ENCODE assay signal across 1 cellular context in the genomic region with DNA sequence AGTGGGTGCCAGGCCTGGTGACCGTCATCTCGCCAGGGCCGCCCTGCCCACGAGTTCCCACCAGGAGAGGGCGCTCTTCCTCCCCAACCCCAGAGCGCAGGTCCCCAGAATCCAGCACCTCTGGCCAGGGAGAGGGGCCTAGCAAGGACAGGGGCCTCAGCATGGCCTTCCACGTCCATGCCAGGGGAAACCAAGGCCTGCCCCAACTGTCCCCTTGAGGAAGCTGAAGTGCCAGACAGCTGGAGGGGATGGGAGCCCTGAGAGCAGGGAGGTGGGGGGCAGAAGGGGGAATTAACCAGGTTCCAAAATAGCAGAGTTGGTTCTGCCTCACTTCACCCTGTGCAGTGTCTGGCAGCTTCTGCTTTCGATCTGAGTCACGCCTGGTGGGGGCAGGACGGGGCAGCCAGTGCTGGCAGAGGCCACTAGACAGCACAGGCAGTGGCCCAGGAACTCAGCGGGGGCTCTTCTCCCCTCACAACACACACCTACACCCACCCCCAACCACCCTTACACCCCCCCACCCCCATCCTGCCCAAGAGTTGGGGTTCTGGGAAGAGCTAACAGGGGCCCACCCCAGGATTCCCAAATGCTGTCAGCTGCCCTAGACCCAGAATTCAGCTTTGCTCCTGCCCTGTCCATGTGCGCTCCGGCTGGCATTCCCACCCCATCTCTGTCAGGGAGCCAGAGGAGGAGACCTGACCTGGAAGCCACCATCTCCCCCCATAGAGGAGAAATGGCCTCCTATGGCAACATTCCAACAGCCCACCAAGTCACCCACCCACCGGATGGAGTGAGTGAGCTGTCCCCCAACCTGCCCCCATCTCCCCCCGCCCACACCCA.
TF ChIP-seq lines count a peak whose summit lies in the region.

No MANE protein-coding gene starts in this region.

TF ChIP-seq in HepG2, 621 proteins besides CTCF, POLR2A, EP300 and RAD21 (continued from another document and continues in another):
- TF ChIP-seq ZNF264 (CRISPR knock-in tag; IDR thresholded peaks at IDR 0.05) (no peak), ZBTB44 (CRISPR knock-in tag; IDR thresholded peaks at IDR 0.05) (no peak), ARNT (IDR thresholded peaks at IDR 0.05) (no peak), SP2 (CRISPR knock-in tag; IDR thresholded peaks at IDR 0.05) (no peak), KDM3A (CRISPR knock-in tag; IDR thresholded peaks at IDR 0.05; ENCODE audit: low read depth) (0 out of 2 replicates have a peak, but pooled peaks have one; percentile 69), USF2 (IDR thresholded peaks at IDR 0.05; ENCODE audit: low read depth, low read length) (no peak), USF2 (CRISPR knock-in tag; IDR thresholded peaks at IDR 0.05; ENCODE audit: borderline replicate concordance) (no peak), EEA1 (CRISPR knock-in tag; IDR thresholded peaks at IDR 0.05; ENCODE audit: borderline replicate concordance) (no peak), ZNF329 (CRISPR knock-in tag; IDR thresholded peaks at IDR 0.05; ENCODE audit: low read depth) (no peak), XBP1 (CRISPR knock-in tag; IDR thresholded peaks at IDR 0.05) (no peak), MBD4 (IDR thresholded peaks at IDR 0.05; ENCODE audit: borderline replicate concordance, low read length) (no peak), CBFB (CRISPR knock-in tag; IDR thresholded peaks at IDR 0.05) (no peak), ZNF446 (CRISPR knock-in tag; IDR thresholded peaks at IDR 0.05) (no peak), SIN3A (IDR thresholded peaks at IDR 0.05; ENCODE audit: borderline replicate concordance, low read depth, low read length) (no peak), FOXO1 (CRISPR knock-in tag; IDR thresholded peaks at IDR 0.05) (peak; percentile 45; the same call in 1 of the 2 replicates), PHB2 (IDR thresholded peaks at IDR 0.05; ENCODE audit: partially characterized antibody) (no peak), TEAD3 (CRISPR knock-in tag; optimal IDR thresholded peaks at IDR 0.05; ENCODE audit: borderline replicate concordance) (peak; percentile 83), SMAD9 (CRISPR knock-in tag; IDR thresholded peaks at IDR 0.05) (no peak), ERF (CRISPR knock-in tag; IDR thresholded peaks at IDR 0.05) (peak; percentile 75; the same call in 1 of the 2 replicates), ZNF567 (CRISPR knock-in tag; IDR thresholded peaks at IDR 0.05; ENCODE audit: borderline replicate concordance) (peak; percentile 85; the same call in 1 of the 2 replicates), PRDM10 (CRISPR knock-in tag; IDR thresholded peaks at IDR 0.05; ENCODE audit: low read depth) (no peak), ZNF678 (CRISPR knock-in tag; IDR thresholded peaks at IDR 0.05) (no peak), ZBTB4 (CRISPR knock-in tag; IDR thresholded peaks at IDR 0.05; ENCODE audit: borderline replicate concordance) (peak; percentile 82; the same call in 1 of the 2 replicates), EHMT2 (IDR thresholded peaks at IDR 0.05; ENCODE audit: borderline replicate concordance, low read depth, low read length) (no peak), NFKBIZ (CRISPR knock-in tag; IDR thresholded peaks at IDR 0.05) (no peak), REL (CRISPR knock-in tag; conservative IDR thresholded peaks at IDR 0.05) (no peak)
- TF ChIP-seq, protein P1, sequence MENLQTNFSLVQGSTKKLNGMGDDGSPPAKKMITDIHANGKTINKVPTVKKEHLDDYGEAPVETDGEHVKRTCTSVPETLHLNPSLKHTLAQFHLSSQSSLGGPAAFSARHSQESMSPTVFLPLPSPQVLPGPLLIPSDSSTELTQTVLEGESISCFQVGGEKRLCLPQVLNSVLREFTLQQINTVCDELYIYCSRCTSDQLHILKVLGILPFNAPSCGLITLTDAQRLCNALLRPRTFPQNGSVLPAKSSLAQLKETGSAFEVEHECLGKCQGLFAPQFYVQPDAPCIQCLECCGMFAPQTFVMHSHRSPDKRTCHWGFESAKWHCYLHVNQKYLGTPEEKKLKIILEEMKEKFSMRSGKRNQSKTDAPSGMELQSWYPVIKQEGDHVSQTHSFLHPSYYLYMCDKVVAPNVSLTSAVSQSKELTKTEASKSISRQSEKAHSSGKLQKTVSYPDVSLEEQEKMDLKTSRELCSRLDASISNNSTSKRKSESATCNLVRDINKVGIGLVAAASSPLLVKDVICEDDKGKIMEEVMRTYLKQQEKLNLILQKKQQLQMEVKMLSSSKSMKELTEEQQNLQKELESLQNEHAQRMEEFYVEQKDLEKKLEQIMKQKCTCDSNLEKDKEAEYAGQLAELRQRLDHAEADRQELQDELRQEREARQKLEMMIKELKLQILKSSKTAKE (CRISPR knock-in tag; IDR thresholded peaks at IDR 0.05; ENCODE audit: borderline replicate concordance) = no peak
- TF ChIP-seq, protein P2, sequence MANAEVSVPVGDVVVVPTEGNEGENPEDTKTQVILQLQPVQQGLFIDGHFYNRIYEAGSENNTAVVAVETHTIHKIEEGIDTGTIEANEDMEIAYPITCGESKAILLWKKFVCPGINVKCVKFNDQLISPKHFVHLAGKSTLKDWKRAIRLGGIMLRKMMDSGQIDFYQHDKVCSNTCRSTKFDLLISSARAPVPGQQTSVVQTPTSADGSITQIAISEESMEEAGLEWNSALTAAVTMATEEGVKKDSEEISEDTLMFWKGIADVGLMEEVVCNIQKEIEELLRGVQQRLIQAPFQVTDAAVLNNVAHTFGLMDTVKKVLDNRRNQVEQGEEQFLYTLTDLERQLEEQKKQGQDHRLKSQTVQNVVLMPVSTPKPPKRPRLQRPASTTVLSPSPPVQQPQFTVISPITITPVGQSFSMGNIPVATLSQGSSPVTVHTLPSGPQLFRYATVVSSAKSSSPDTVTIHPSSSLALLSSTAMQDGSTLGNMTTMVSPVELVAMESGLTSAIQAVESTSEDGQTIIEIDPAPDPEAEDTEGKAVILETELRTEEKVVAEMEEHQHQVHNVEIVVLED (CRISPR knock-in tag; IDR thresholded peaks at IDR 0.05; ENCODE audit: borderline replicate concordance) = no peak
- TF ChIP-seq, protein P3, sequence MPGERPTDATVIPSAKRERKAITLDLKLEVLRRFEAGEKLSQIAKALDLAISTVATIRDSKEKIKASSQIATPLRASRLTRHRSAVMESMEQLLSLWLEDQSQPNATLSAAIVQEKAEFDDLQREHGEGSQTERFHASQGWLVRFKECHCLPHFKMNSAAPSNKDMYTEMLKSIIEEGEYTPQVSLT (CRISPR knock-in tag; IDR thresholded peaks at IDR 0.05; ENCODE audit: borderline replicate concordance, low read depth) = no peak
- TF ChIP-seq, protein P4, sequence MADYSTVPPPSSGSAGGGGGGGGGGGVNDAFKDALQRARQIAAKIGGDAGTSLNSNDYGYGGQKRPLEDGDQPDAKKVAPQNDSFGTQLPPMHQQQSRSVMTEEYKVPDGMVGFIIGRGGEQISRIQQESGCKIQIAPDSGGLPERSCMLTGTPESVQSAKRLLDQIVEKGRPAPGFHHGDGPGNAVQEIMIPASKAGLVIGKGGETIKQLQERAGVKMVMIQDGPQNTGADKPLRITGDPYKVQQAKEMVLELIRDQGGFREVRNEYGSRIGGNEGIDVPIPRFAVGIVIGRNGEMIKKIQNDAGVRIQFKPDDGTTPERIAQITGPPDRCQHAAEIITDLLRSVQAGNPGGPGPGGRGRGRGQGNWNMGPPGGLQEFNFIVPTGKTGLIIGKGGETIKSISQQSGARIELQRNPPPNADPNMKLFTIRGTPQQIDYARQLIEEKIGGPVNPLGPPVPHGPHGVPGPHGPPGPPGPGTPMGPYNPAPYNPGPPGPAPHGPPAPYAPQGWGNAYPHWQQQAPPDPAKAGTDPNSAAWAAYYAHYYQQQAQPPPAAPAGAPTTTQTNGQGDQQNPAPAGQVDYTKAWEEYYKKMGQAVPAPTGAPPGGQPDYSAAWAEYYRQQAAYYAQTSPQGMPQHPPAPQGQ (CRISPR knock-in tag; IDR thresholded peaks at IDR 0.05; ENCODE audit: borderline replicate concordance) = no peak
